Comparison of ENCODE assay signal across 23 cellular contexts in genomic region chr16:10526962-10527361, GRCh38. TPM values are rescaled to one million over a fixed set of nuclear protein-coding genes. Genes with fewer than 3 reads are reported as not detected.
"Had no signal": no experiment of that assay in that cellular context is flagged by ENCODE, and none has a peak within 500 bp of the region (broad histone marks: within the 10 kb centered on the region; RNA-seq: fewer than 3 reads in every experiment).

No MANE protein-coding gene starts in this region.

- H3K4me1 Mint-ChIP-seq: memory B cell; neural crest cell; stimulated activated naive CD8-positive, alpha-beta T cell treated with anti-CD3 and anti-CD28 coated beads, Interleukin-15, amount 100 ng/mL, for 72 hours had no signal

- H3K27ac Mint-ChIP-seq: memory B cell; natural killer cell treated with Interleukin-12 subunit alpha and Interleukin-12 subunit beta and Interleukin-15 and Interleukin-18, amount 100 ng/mL, for 72 hours had no signal

- H3K27ac ChIP-seq: neutrophil, pancreas, right lobe of liver, suprapubic skin, transverse colon, vagina had no signal

- H3K9me3 Mint-ChIP-seq: memory B cell; naive B cell; natural killer cell treated with Interleukin-12 subunit alpha and Interleukin-12 subunit beta and Interleukin-15 and Interleukin-18, amount 100 ng/mL, for 72 hours; neural crest cell; stimulated activated naive CD8-positive, alpha-beta T cell treated with anti-CD3 and anti-CD28 coated beads, Interleukin-15, amount 100 ng/mL, for 72 hours had no signal

- ATAC-seq: left lobe of liver; mucosa of descending colon; natural killer cell treated with Interleukin-12 subunit alpha and Interleukin-12 subunit beta and Interleukin-15 and Interleukin-18, amount 100 ng/mL, for 72 hours; pancreas; stimulated activated naive CD8-positive, alpha-beta T cell treated with anti-CD3 and anti-CD28 coated beads, Interleukin-15, amount 100 ng/mL, for 72 hours had no signal

- H3K4me3 Mint-ChIP-seq: memory B cell; naive B cell; natural killer cell treated with Interleukin-12 subunit alpha and Interleukin-12 subunit beta and Interleukin-15 and Interleukin-18, amount 100 ng/mL, for 72 hours; neural crest cell; stimulated activated naive CD8-positive, alpha-beta T cell treated with anti-CD3 and anti-CD28 coated beads, Interleukin-15, amount 100 ng/mL, for 72 hours had no signal

- DNase-seq: cortex of kidney; foreskin melanocyte; kidney; mucosa of descending colon; naive B cell; pancreas; right lobe of liver; small intestine; stimulated activated CD4-positive, alpha-beta T cell treated with anti-CD3 and anti-CD28 coated beads, Interleukin-12 subunit alpha, Interleukin-12 subunit beta, amount 100 ng/mL, for 4 hours; stimulated activated CD4-positive, alpha-beta T cell treated with anti-CD3 and anti-CD28 coated beads, Interleukin-1b, Interleukin-23, amount 100 ng/mL, for 48 hours; stimulated activated CD4-positive, alpha-beta T cell treated with anti-CD3 and anti-CD28 coated beads, Interleukin-4, amount 100 ng/mL, for 1 hour; stimulated activated CD8-positive, alpha-beta memory T cell treated with anti-CD3 and anti-CD28 coated beads, Interleukin-4, amount 100 ng/mL, for 48 hours; stimulated activated naive CD4-positive, alpha-beta T cell; stimulated activated naive CD8-positive, alpha-beta T cell treated with anti-CD3 and anti-CD28 coated beads, Interleukin-15, amount 100 ng/mL, for 72 hours; transverse colon had no signal

- H3K4me1 ChIP-seq: pancreas, suprapubic skin, transverse colon, vagina had no signal

- H3K36me3 ChIP-seq: neutrophil, pancreas had no signal

- H3K9me3 ChIP-seq: mucosa of descending colon, neutrophil, pancreas, right lobe of liver, suprapubic skin, transverse colon, vagina had no signal

- H3K27me3 Mint-ChIP-seq: naive B cell; natural killer cell treated with Interleukin-12 subunit alpha and Interleukin-12 subunit beta and Interleukin-15 and Interleukin-18, amount 100 ng/mL, for 72 hours; stimulated activated naive CD8-positive, alpha-beta T cell treated with anti-CD3 and anti-CD28 coated beads, Interleukin-15, amount 100 ng/mL, for 72 hours had no signal

- H3K27me3 ChIP-seq: neutrophil, pancreas, right lobe of liver, suprapubic skin, transverse colon, vagina had no signal

- H3K4me3 ChIP-seq: lung, mucosa of descending colon, pancreas, right lobe of liver, suprapubic skin, transverse colon, vagina had no signal

- H3K36me3 Mint-ChIP-seq: memory B cell; naive B cell; natural killer cell treated with Interleukin-12 subunit alpha and Interleukin-12 subunit beta and Interleukin-15 and Interleukin-18, amount 100 ng/mL, for 72 hours had no signal

- FAIRE-seq: kidney, pancreas, small intestine had no signal

RNA-seq across cellular contexts. Expression of gene EMP2, which starts 53.4 kb away (rescaled TPM):
- total RNA-seq: natural killer cell treated with Interleukin-12 subunit alpha and Interleukin-12 subunit beta and Interleukin-15 and Interleukin-18, amount 100 ng/mL, for 72 hours had no signal
